8 cellular contexts compared by ENCODE assay signal in the genomic region with DNA sequence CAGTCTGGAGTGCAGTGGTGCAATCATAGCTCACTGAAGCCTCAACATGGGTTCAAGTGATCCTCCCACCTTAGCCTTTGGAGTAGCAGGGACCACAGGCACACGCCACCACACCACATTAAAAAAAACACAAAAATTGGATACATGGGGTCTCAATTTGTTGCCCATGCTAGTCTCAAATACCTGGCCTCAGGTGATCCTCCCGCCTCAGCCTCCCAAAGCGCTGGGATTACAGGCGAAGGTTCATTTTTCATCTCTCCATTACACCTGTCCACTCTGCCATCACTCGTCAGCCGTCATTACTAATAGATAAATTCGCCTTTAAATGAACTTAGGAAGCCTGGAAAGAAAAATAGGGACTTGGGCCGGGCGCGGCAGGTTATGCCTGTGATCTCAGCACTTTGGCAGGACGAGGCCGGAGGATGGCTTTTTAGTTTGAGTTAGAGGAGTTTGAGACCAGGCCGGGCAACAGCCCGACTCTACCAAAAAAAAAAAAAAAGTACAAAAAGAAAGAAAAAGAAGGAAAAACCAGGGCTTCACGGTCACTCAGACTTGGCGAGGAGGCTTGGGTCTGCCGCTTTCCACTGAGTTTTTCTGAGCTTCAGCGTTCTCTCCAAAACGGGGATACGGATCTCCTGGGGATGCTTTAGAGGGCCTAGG. TPM values are rescaled to one million over a fixed set of nuclear protein-coding genes. Genes with fewer than 3 reads are reported as not detected.
DNase-seq lines count a peak whose midpoint lies in the region; ATAC-seq and TF ChIP-seq lines count a peak whose summit lies in the region.

No MANE protein-coding gene starts in this region.

- H3K36me3 ChIP-seq in MM.1S (replicated peaks; ENCODE audit: insufficient read depth, low read length): no peaks in the 10 kb centered on the region
- no peaks in the 10 kb centered on the region for H3K36me3 ChIP-seq in mucosa of descending colon (ENCODE audit: low read depth)

- H3K4me1 Mint-ChIP-seq in CD4-positive, alpha-beta T cell (ENCODE audit: low read depth): peaks cover 55% of the 10 kb centered on the region

- ATAC-seq in CD4-positive, alpha-beta T cell (ENCODE audit: poor library complexity): peak; percentile 3
- peak; percentile 9 for ATAC-seq in mucosa of descending colon

- peaks cover 48% of the 10 kb centered on the region for H3K79me2 ChIP-seq in MM.1S (ENCODE audit: low read length)

- peak overlapping the region; percentile 89 for H3K27ac ChIP-seq in CD4-positive, alpha-beta T cell (ENCODE audit: low read depth, low read length)
- H3K27ac ChIP-seq in MM.1S (ENCODE audit: low read length): peak overlapping the region; percentile 88

- no peaks in the 10 kb centered on the region for H3K9me2 ChIP-seq in MM.1S (replicated peaks; ENCODE audit: insufficient read depth, low read length)

- TF ChIP-seq CTCF in CD4-positive, alpha-beta T cell (IDR thresholded peaks at IDR 0.05): no peak
- TF ChIP-seq CTCF in MM.1S (IDR thresholded peaks at IDR 0.05; ENCODE audit: low read length) (no peak), mucosa of descending colon (IDR thresholded peaks at IDR 0.05) (no peak)

- H3K4me2 ChIP-seq in MM.1S (ENCODE audit: low read depth, low read length): peak overlapping the region; percentile 81

- H3K4me1 ChIP-seq in MM.1S (ENCODE audit: low read length) (peaks cover 36% of the 10 kb centered on the region), mucosa of descending colon (ENCODE audit: low read depth) (peaks cover 12% of the 10 kb centered on the region)

- CTCF ChIA-PET in CD4-positive, alpha-beta T cell (lab: Charles Lee): interaction anchor here (1.0 to 2.5 kb wide), 4 partner anchors 29 to 54 kb away, joined by 3 to 12 read pairs (median 6); a partner anchor contains a TSS

- H3F3A ChIP-seq in MM.1S (ENCODE audit: insufficient read depth, low read length): peaks cover 20% of the 10 kb centered on the region

- POLR2A ChIA-PET in CD4-positive, alpha-beta T cell (lab: Charles Lee): interaction anchor here (0.6 to 3.9 kb wide), 22 partner anchors 11 to 835 kb away, joined by 3 to 163 read pairs (median 6); a partner anchor contains a TSS

- peak overlapping the region; percentile 98 for H3K4me3 Mint-ChIP-seq in CD4-positive, alpha-beta T cell

- intact Hi-C loops in CD4-positive, alpha-beta T cell (cut with DNase I, micrococcal nuclease): loop anchor here (1.0 to 10.0 kb wide), 8 partner anchors 8 to 750 kb away; a partner anchor contains a TSS
- intact Hi-C loops in mucosa of descending colon (cut with DNase I, micrococcal nuclease): no loop called here

- H3K9ac ChIP-seq in MM.1S (ENCODE audit: low read length): peak overlapping the region; percentile 98

- peak overlapping the region; percentile 57; the same call in 1 of the 2 replicates for H2AFZ ChIP-seq in MM.1S (ENCODE audit: low read length)

- H3K4me3 ChIP-seq in MM.1S (ENCODE audit: low read length) (peak overlapping the region; percentile 99), mucosa of descending colon (peak overlapping the region; percentile 72)

- peaks cover 6% of the 10 kb centered on the region; the same call in 1 of the 2 replicates for H4K20me1 ChIP-seq in MM.1S (ENCODE audit: insufficient read depth, low read length)

- no peaks in the 10 kb centered on the region for H3K27me3 ChIP-seq in CD4-positive, alpha-beta T cell (ENCODE audit: control insufficient read depth, insufficient read depth, low read length)
- H3K27me3 ChIP-seq in MM.1S (replicated peaks; ENCODE audit: insufficient read depth, low read length): no peaks in the 10 kb centered on the region

- no peaks in the 10 kb centered on the region for H3K9me3 ChIP-seq in CD4-positive, alpha-beta T cell (ENCODE audit: control insufficient read depth, low read length)
- H3K9me3 ChIP-seq in MM.1S (replicated peaks; ENCODE audit: insufficient read depth, low read length) (no peaks in the 10 kb centered on the region), mucosa of descending colon (no peaks in the 10 kb centered on the region)

- no peaks in the 10 kb centered on the region for H3K27me3 Mint-ChIP-seq in CD4-positive, alpha-beta T cell

- H3K27ac Mint-ChIP-seq in CD4-positive, alpha-beta T cell: peak overlapping the region; percentile 91

- H3K9me3 Mint-ChIP-seq in CD4-positive, alpha-beta T cell: no peaks in the 10 kb centered on the region

- DNase-seq in CD4-positive, alpha-beta T cell: no peak
- DNase-seq in MM.1S (peak; percentile 33), dermis blood vessel endothelial cell (peak; percentile 44), mucosa of descending colon (peak in 1 of 3 donors; percentile 29), SHP77 treated with DMSO at 0.1 percent for 48 hours (lab: John Stamatoyannopoulos, UW) (no peak), hippocampal formation (lab: John Stamatoyannopoulos, UW) (no peak), GM19240 (ENCODE audit: insufficient read length, low spot score) (no peak)
- no peak for DNase-seq in activated CD4-positive, alpha-beta T cell treated with anti-CD3 and anti-CD28 coated beads, Interleukin-2, amount 50 U/mL, for 48 hours

- H3K36me3 Mint-ChIP-seq in CD4-positive, alpha-beta T cell (ENCODE audit: low read depth): peaks cover 28% of the 10 kb centered on the region

RNA-seq across cellular contexts. Expression of a gene that starts 0.7 kb away (rescaled TPM):
- total RNA-seq in CD4-positive, alpha-beta T cell: 100 to 1,000 TPM; 322 to 333 TPM
- total RNA-seq in dermis blood vessel endothelial cell (35.4 and 67.2 TPM in 2 replicates), mucosa of descending colon (100 to 1,000 TPM; 101 to 122 (median 102) TPM)

RNA-seq across cellular contexts. Expression of a gene that starts 9.0 kb away (rescaled TPM):
- 1,000 to 10,000 TPM; 4,625 to 4,839 TPM for total RNA-seq in CD4-positive, alpha-beta T cell
- total RNA-seq in dermis blood vessel endothelial cell (49.0 and 115 TPM in 2 replicates), mucosa of descending colon (1,000 to 10,000 TPM; 1,270 to 1,804 (median 1,507) TPM)

RNA-seq across cellular contexts. Expression of a gene that starts 32.3 kb away (rescaled TPM):
- 10 to 100 TPM; 80.6 to 81.4 TPM for total RNA-seq in CD4-positive, alpha-beta T cell
- total RNA-seq in dermis blood vessel endothelial cell: 13.6 and 22.1 TPM in 2 replicates
- total RNA-seq in mucosa of descending colon: 10 to 100 TPM in 2 of 3 donors, 1 to 10 TPM in 1; 6.5 to 26.7 (median 17.9) TPM

RNA-seq across cellular contexts. Expression of a gene that starts 35.9 kb away (rescaled TPM):
- total RNA-seq in CD4-positive, alpha-beta T cell: 10 to 100 TPM; 38.3 to 43.4 TPM
- total RNA-seq in dermis blood vessel endothelial cell (66.5 and 67.9 TPM in 2 replicates), mucosa of descending colon (10 to 100 TPM; 52.6 to 57.9 (median 57.7) TPM)

RNA-seq across cellular contexts. Expression of a gene that starts 38.1 kb away (rescaled TPM):
- 1,000 to 10,000 TPM; 1,278 to 1,362 TPM for total RNA-seq in CD4-positive, alpha-beta T cell
- 1.0 and 2.4 TPM in 2 replicates for total RNA-seq in dermis blood vessel endothelial cell
- total RNA-seq in mucosa of descending colon: 100 to 1,000 TPM; 200 to 236 (median 235) TPM

Comparison
In these comparisons a context has a peak if more than half of its experiments do, and no peak if none do; other contexts are left out.
1. DNase-seq: peak in MM.1S (single experiment) and dermis blood vessel endothelial cell (single experiment); none in CD4-positive, alpha-beta T cell (0 of 10), SHP77 treated with DMSO at 0.1 percent for 48 hours (single experiment), hippocampal formation (0 of 2), GM19240 (single experiment) and activated CD4-positive, alpha-beta T cell treated with anti-CD3 and anti-CD28 coated beads, Interleukin-2, amount 50 U/mL, for 48 hours (0 of 2).
2. RNA of a gene that starts 9.0 kb away (total RNA-seq): 4,625 to 4,839 TPM in CD4-positive, alpha-beta T cell and 1,270 to 1,804 TPM in mucosa of descending colon; 49.0 to 115 TPM in dermis blood vessel endothelial cell; every median in the first group is over 10 times any median in the second.
3. intact Hi-C loops: an anchor here in CD4-positive, alpha-beta T cell (1.0 to 10.0 kb wide); none called in mucosa of descending colon.